ENCODE assay signal across 19 cellular contexts in genomic region chr10:100928039-100928438, GRCh38. TPM values are rescaled to one million over a fixed set of nuclear protein-coding genes. Genes with fewer than 3 reads are reported as not detected.
A peak's percentile ranks its signal among the peaks of the same experiment; 100 is the strongest.
DNase-seq lines count a peak whose midpoint lies in the region; ATAC-seq, FAIRE-seq and TF ChIP-seq lines count a peak whose summit lies in the region.
"Had no signal": no experiment of that assay in that cellular context is flagged by ENCODE, and none has a peak within 500 bp of the region (broad histone marks: within the 10 kb centered on the region; RNA-seq: fewer than 3 reads in every experiment).

No MANE protein-coding gene starts in this region.

- H3K9me3 Mint-ChIP-seq in GM23338 = no peaks in the 10 kb centered on the region
- H3K9me3 Mint-ChIP-seq: CD4-positive, alpha-beta memory T cell; H9 had no signal

- RAD21 ChIA-PET in GM12878 (lab: Charles Lee; ENCODE audit: unreplicated experiment) = no interaction called here

- 75% methylated on average over 1 of the region's 1 CpG for WGBS in GM12878 (ENCODE audit: insufficient coverage, insufficient replicate concordance, low lambda C conversion rate, missing lambda C conversion rate)

- CTCF ChIA-PET in GM12878 (lab: Yijun Ruan, JAX) = interaction anchor here (1.2 kb wide), 1 partner anchor 13 kb away, joined by 3 read pairs; no protein-coding TSS in a partner anchor

- intact Hi-C loops in GM12878 (cut with micrococcal nuclease; ENCODE audit: unreplicated experiment) = no loop called here

- TF ChIP-seq CTCF in cardiac muscle cell (IDR thresholded peaks at IDR 0.05; ENCODE audit: low read depth, low read length) (no peak), right atrium auricular region (IDR thresholded peaks at IDR 0.05) (no peak), GM23338 (conservative IDR thresholded peaks at IDR 0.05; ENCODE audit: low read depth in 2 of 2) (no peak), GM12878 (IDR thresholded peaks at IDR 0.05 in 2 of 3, conservative IDR thresholded peaks at IDR 0.05 in 1 of 3; ENCODE audit: control insufficient read depth in 2 of 3, extremely low read depth in 1 of 3, insufficient read depth in 1 of 3, low read depth in 3 of 3, low read length in 3 of 3) (no peak)

- H3K9me3 ChIP-seq in cardiac muscle cell (ENCODE audit: low read depth) (no peaks in the 10 kb centered on the region), right atrium auricular region (no peaks in the 10 kb centered on the region), GM12878 (replicated peaks; ENCODE audit: control insufficient read depth, insufficient read depth, low read length) (no peaks in the 10 kb centered on the region)

- POLR2A ChIA-PET in GM12878 (lab: Charles Lee) = interaction anchor here (0.7 kb wide), 1 partner anchor 1321 kb away, joined by 3 read pairs; no protein-coding TSS in a partner anchor

- H3K27ac Mint-ChIP-seq in GM23338 = peak overlapping the region; percentile 59
- H3K27ac Mint-ChIP-seq: H9 had no signal

- TF ChIP-seq EP300 in GM12878 (IDR thresholded peaks at IDR 0.05; ENCODE audit: borderline replicate concordance in 1 of 2, control insufficient read depth in 1 of 2, low read depth in 2 of 2, low read length in 2 of 2) = no peak

- H3K36me3 Mint-ChIP-seq in GM23338 (ENCODE audit: low read depth) = peaks cover 54% of the 10 kb centered on the region

- H4K20me1 ChIP-seq in GM23338 (replicated peaks; ENCODE audit: insufficient read depth) = 0 out of 2 replicates have a peak, but pooled peaks cover 5% of the 10 kb centered on the region
- no peaks in the 10 kb centered on the region for H4K20me1 ChIP-seq in GM12878 (ENCODE audit: control insufficient read depth, insufficient read depth)

- SMC1A ChIA-PET in GM12878 (lab: Charles Lee; ENCODE audit: uncharacterized antibody, unreplicated experiment) = interaction anchor here (0.9 to 1.3 kb wide), 2 partner anchors 22 to 34 kb away, joined by 3 read pairs; no protein-coding TSS in a partner anchor

- in situ Hi-C loops in GM12878 (cut with MboI) = no loop called here

- FAIRE-seq in G401.6 (lab: Jason Lieb, UNC) (peak; percentile 62), GM12878 (lab: Jason Lieb, UNC) (peak; percentile 35)
- FAIRE-seq: GM19239 had no signal

- ATAC-seq in GM23338 (no peak), GM12878 (no peak)
- ATAC-seq: HCT116 had no signal

- no peak for TF ChIP-seq POLR2A in GM12878 (IDR thresholded peaks at IDR 0.05; ENCODE audit: low read depth, low read length)

- H3K36me3 ChIP-seq in cardiac muscle cell (peaks cover 54% of the 10 kb centered on the region), right atrium auricular region (peaks cover 60% of the 10 kb centered on the region), GM23338 (ENCODE audit: insufficient read depth) (peaks cover 44% of the 10 kb centered on the region), GM12878 (ENCODE audit: control insufficient read depth in 2 of 2, insufficient read depth in 2 of 2, low read length in 1 of 2) (peaks cover 1 to 28% of the 10 kb centered on the region in 2 experiments; a peak in 3 of 4 replicates)

- no TSS peak for BruUV-seq in GM12878 (replicated peaks; lab: Mats Ljungman, UMichigan)

- DNase-seq in cardiac muscle cell (ENCODE audit: low read depth in 1 of 2, low spot score in 1 of 2) (peak in 1 of 2 donors; percentile 61), right atrium auricular region (ENCODE audit: low spot score) (no peak), GM23338 (ENCODE audit: low spot score) (no peak), GM12878 (ENCODE audit: low read depth, low spot score) (no peak), NCI-H524 (lab: John Stamatoyannopoulos, UW) (no peak)
- DNase-seq in activated CD4-positive, alpha-beta T cell treated with anti-CD3 and anti-CD28 coated beads for 48 hours = no peak
- no peak for DNase-seq in activated CD4-positive, alpha-beta T cell treated with anti-CD3 and anti-CD28 coated beads, Interleukin-2, amount 50 U/mL, for 48 hours
- DNase-seq: C1 segment of cervical spinal cord; Calu3; CD4-positive, alpha-beta memory T cell; COR-L47; DMS53; DMS79 treated with DMSO at 0.1 percent for 48 hours; GM23248; H9 had no signal

- H3K27ac ChIP-seq in cardiac muscle cell = peak overlapping the region; percentile 94
- H3K27ac ChIP-seq in right atrium auricular region = peak overlapping the region in 1 of 2 donors; percentile 41
- H3K27ac ChIP-seq in GM23338 (ENCODE audit: low read depth) = no peak overlapping the region
- H3K27ac ChIP-seq in GM12878 (ENCODE audit: control insufficient read depth, insufficient read depth) = no peak overlapping the region
- H3K27ac ChIP-seq: GM23248 had no signal

- H3K4me1 ChIP-seq in cardiac muscle cell (ENCODE audit: low read depth) (peaks cover 41% of the 10 kb centered on the region), right atrium auricular region (peaks cover 0 to 16% of the 10 kb centered on the region in 2 donors), GM23338 (ENCODE audit: insufficient read depth) (no peaks in the 10 kb centered on the region), GM12878 (ENCODE audit: control insufficient read depth, insufficient read depth, low read length) (no peaks in the 10 kb centered on the region)

- H3K9ac ChIP-seq in GM12878 (ENCODE audit: control insufficient read depth, insufficient read depth, low read length) = no peak overlapping the region
- H3K9ac ChIP-seq: GM23248 had no signal

- no peak overlapping the region for H3K4me3 ChIP-seq in cardiac muscle cell
- no peak overlapping the region for H3K4me3 ChIP-seq in right atrium auricular region
- no peak overlapping the region for H3K4me3 ChIP-seq in GM23338
- no peak overlapping the region for H3K4me3 ChIP-seq in GM12878
- H3K4me3 ChIP-seq: GM23248 had no signal

- no peaks in the 10 kb centered on the region for H3F3A ChIP-seq in GM23338 (replicated peaks; ENCODE audit: low read depth)

- H3K79me2 ChIP-seq in GM23338 (replicated peaks; ENCODE audit: insufficient read depth) = no peaks in the 10 kb centered on the region
- no peaks in the 10 kb centered on the region for H3K79me2 ChIP-seq in GM12878 (ENCODE audit: control insufficient read depth, insufficient read depth, low read length)

- H2AFZ ChIP-seq in GM23338 (no peak overlapping the region), GM12878 (ENCODE audit: control insufficient read depth, low read depth, low read length) (no peak overlapping the region)
- H2AFZ ChIP-seq: GM23248 had no signal

- no peak for TF ChIP-seq RAD21 in GM12878 (IDR thresholded peaks at IDR 0.05; ENCODE audit: insufficient read depth, low read depth, low read length)

- H3K27me3 ChIP-seq in cardiac muscle cell (no peaks in the 10 kb centered on the region), right atrium auricular region (no peaks in the 10 kb centered on the region), GM23338 (ENCODE audit: insufficient read depth) (no peaks in the 10 kb centered on the region), GM12878 (replicated peaks in 1 of 2; ENCODE audit: control insufficient read depth in 2 of 2, insufficient read depth in 2 of 2, low read length in 1 of 2) (no peaks in the 10 kb centered on the region)

- H3K4me1 Mint-ChIP-seq in GM23338 = peaks cover 5% of the 10 kb centered on the region; the same call in 2 of the 3 replicates
- H3K4me1 Mint-ChIP-seq: H9 had no signal

- no peak overlapping the region for H3K4me3 Mint-ChIP-seq in GM23338
- H3K4me3 Mint-ChIP-seq: CD4-positive, alpha-beta memory T cell; H9 had no signal

- no peaks in the 10 kb centered on the region for H3K9me2 ChIP-seq in GM23338 (ENCODE audit: insufficient read depth)

- H3K4me2 ChIP-seq in GM23338 (no peak overlapping the region), GM12878 (ENCODE audit: control insufficient read depth, insufficient read depth) (no peak overlapping the region)

- H3K27me3 Mint-ChIP-seq in GM23338 (ENCODE audit: insufficient read depth, low read depth, poor library complexity) = no peaks in the 10 kb centered on the region
- H3K27me3 Mint-ChIP-seq: CD4-positive, alpha-beta memory T cell had no signal

RNA-seq across cellular contexts. Expression of gene SLF2, which starts 15.3 kb away (rescaled TPM):
- 29.8 and 37.8 TPM in 2 replicates for total RNA-seq in cardiac muscle cell
- 33.7 and 36.6 TPM in 2 replicates for polyA plus RNA-seq in cardiac muscle cell
- total RNA-seq in right atrium auricular region = 10 to 100 TPM; 11.5 to 12.3 TPM
- total RNA-seq in GM23338 (2014; rRNA removed; shearing (Covaris generic)) = 12.1 and 22.1 TPM in 2 replicates
- 11.3 and 13.6 TPM in 2 replicates for polyA plus RNA-seq in GM23338 (2016; fragmentation: Nextera tagmentation; extraction: Ambion mirVana)
- 160 and 169 TPM in 2 replicates for total RNA-seq in GM12878 (2013; cell fraction: nucleolus; rRNA removed)
- total RNA-seq in GM12878 (2014; rRNA removed) = 17.8 and 20.1 TPM in 2 replicates
- total RNA-seq in GM12878 (2014; rRNA removed; fragmentation: Illumina TruSeq; extraction: Trizol) = 25.2 and 26.3 TPM in 2 replicates
- total RNA-seq in GM12878 (2021) = 14.9 and 19.6 TPM in 2 replicates
- 5.7 TPM for polyA plus RNA-seq in GM12878 (2011; ENCODE audit: low read depth)
- 18.1 and 26.7 TPM in 2 replicates for polyA plus RNA-seq in GM12878 (2011; rRNA removed)
- 9.4 and 9.6 TPM in 2 replicates for polyA plus RNA-seq in GM12878 (2011; cell fraction: cytosol; rRNA removed)
- polyA plus RNA-seq in GM12878 (2011; cell fraction: nucleus; rRNA removed) = 21.0 and 24.1 TPM in 2 replicates
- 10.3 and 12.5 TPM in 2 replicates for polyA plus RNA-seq in GM12878 (2012)
- polyA plus RNA-seq in GM12878 (2014; fragmentation: Illumina TruSeq; extraction: Trizol) = 17.0 and 22.9 TPM in 2 replicates
- 1 to 10 TPM; 3.0 to 3.1 TPM for polyA plus RNA-seq in GM12878 (2014; fragmentation: Nextera tagmentation; extraction: Ambion mirVana)
- 12.8 and 13.1 TPM in 2 replicates for polyA plus RNA-seq in GM12878 (2014; rRNA removed)
- polyA plus RNA-seq in GM12878 (2016; fragmentation: Nextera tagmentation; extraction: Ambion mirVana) = 10 to 100 TPM; 21.3 to 22.0 TPM
- polyA minus RNA-seq in GM12878 (2011; rRNA and poly(A)+ RNA removed) = 20.8 and 21.3 TPM in 2 replicates
- 11.4 and 15.2 TPM in 2 replicates for polyA minus RNA-seq in GM12878 (2011; cell fraction: cytosol; rRNA and poly(A)+ RNA removed)
- 58.8 and 97.6 TPM in 2 replicates for polyA minus RNA-seq in GM12878 (2011; cell fraction: nucleus; rRNA and poly(A)+ RNA removed)

RNA-seq across cellular contexts. Expression of gene SEMA4G, which starts 41.3 kb away (rescaled TPM):
- total RNA-seq in cardiac muscle cell (8.1 and 18.1 TPM in 2 replicates), right atrium auricular region (1 to 10 TPM; 3.4 to 4.0 TPM), GM12878 (2014; rRNA removed) (0.05 TPM in 1 of 2 replicates, not detected in the other), GM12878 (2014; rRNA removed; fragmentation: Illumina TruSeq; extraction: Trizol) (not detected in 2 replicates), GM12878 (2021) (0.19 and 0.23 TPM in 2 replicates)
- polyA plus RNA-seq in cardiac muscle cell (7.0 and 10.6 TPM in 2 replicates), GM23338 (2016; fragmentation: Nextera tagmentation; extraction: Ambion mirVana) (5.3 and 6.3 TPM in 2 replicates), GM12878 (2011; rRNA removed) (0.91 and 2.3 TPM in 2 replicates), GM12878 (2014; fragmentation: Illumina TruSeq; extraction: Trizol) (0.25 and 0.62 TPM in 2 replicates), GM12878 (2014; fragmentation: Nextera tagmentation; extraction: Ambion mirVana) (not detected), GM12878 (2014; rRNA removed) (0.09 and 0.22 TPM in 2 replicates), GM12878 (2016; fragmentation: Nextera tagmentation; extraction: Ambion mirVana) (under 1 TPM; 0.63 to 0.88 TPM)
- 7.3 and 8.5 TPM in 2 replicates for total RNA-seq in GM23338 (2014; rRNA removed; shearing (Covaris generic))
- 2.6 and 4.3 TPM in 2 replicates for total RNA-seq in GM12878 (2013; cell fraction: nucleolus; rRNA removed)
- 6.5 TPM for polyA plus RNA-seq in GM12878 (2011; ENCODE audit: low read depth)
- 2.0 and 2.7 TPM in 2 replicates for polyA plus RNA-seq in GM12878 (2011; cell fraction: cytosol; rRNA removed)
- polyA plus RNA-seq in GM12878 (2011; cell fraction: nucleus; rRNA removed) = 4.8 and 8.4 TPM in 2 replicates
- polyA plus RNA-seq in GM12878 (2012) = 2.2 and 2.3 TPM in 2 replicates
- 2.1 and 2.2 TPM in 2 replicates for polyA minus RNA-seq in GM12878 (2011; rRNA and poly(A)+ RNA removed)
- 0.42 and 0.67 TPM in 2 replicates for polyA minus RNA-seq in GM12878 (2011; cell fraction: cytosol; rRNA and poly(A)+ RNA removed)
- polyA minus RNA-seq in GM12878 (2011; cell fraction: nucleus; rRNA and poly(A)+ RNA removed) = 0.60 and 1.9 TPM in 2 replicates
- total RNA-seq: A172 had no signal

RNA-seq across cellular contexts. Expression of gene MRPL43, which starts 59.3 kb away (rescaled TPM):
- total RNA-seq in cardiac muscle cell (91.8 and 114 TPM in 2 replicates), right atrium auricular region (10 to 100 TPM; 60.1 to 88.4 TPM), GM12878 (2014; rRNA removed) (74.8 and 84.7 TPM in 2 replicates), GM12878 (2014; rRNA removed; fragmentation: Illumina TruSeq; extraction: Trizol) (34.3 and 40.1 TPM in 2 replicates), GM12878 (2021) (58.6 and 65.5 TPM in 2 replicates)
- polyA plus RNA-seq in cardiac muscle cell (128 and 131 TPM in 2 replicates), GM23338 (2016; fragmentation: Nextera tagmentation; extraction: Ambion mirVana) (124 and 126 TPM in 2 replicates), GM12878 (2011; rRNA removed) (39.3 and 64.7 TPM in 2 replicates), GM12878 (2014; fragmentation: Illumina TruSeq; extraction: Trizol) (15.9 and 24.8 TPM in 2 replicates), GM12878 (2014; fragmentation: Nextera tagmentation; extraction: Ambion mirVana) (10 to 100 TPM; 16.6 to 24.2 TPM), GM12878 (2014; rRNA removed) (102 and 115 TPM in 2 replicates), GM12878 (2016; fragmentation: Nextera tagmentation; extraction: Ambion mirVana) (100 to 1,000 TPM; 101 to 108 TPM)
- 60.4 and 76.9 TPM in 2 replicates for total RNA-seq in GM23338 (2014; rRNA removed; shearing (Covaris generic))
- 30.3 and 37.0 TPM in 2 replicates for total RNA-seq in GM12878 (2013; cell fraction: nucleolus; rRNA removed)
- polyA plus RNA-seq in GM12878 (2011; ENCODE audit: low read depth) = 30.0 TPM
- 79.2 and 143 TPM in 2 replicates for polyA plus RNA-seq in GM12878 (2011; cell fraction: cytosol; rRNA removed)
- 106 and 124 TPM in 2 replicates for polyA plus RNA-seq in GM12878 (2011; cell fraction: nucleus; rRNA removed)
- 67.6 and 72.0 TPM in 2 replicates for polyA plus RNA-seq in GM12878 (2012)
- 25.1 and 42.2 TPM in 2 replicates for polyA minus RNA-seq in GM12878 (2011; rRNA and poly(A)+ RNA removed)
- polyA minus RNA-seq in GM12878 (2011; cell fraction: cytosol; rRNA and poly(A)+ RNA removed) = 20.7 and 27.8 TPM in 2 replicates
- 30.9 and 40.5 TPM in 2 replicates for polyA minus RNA-seq in GM12878 (2011; cell fraction: nucleus; rRNA and poly(A)+ RNA removed)

RNA-seq across cellular contexts. Expression of gene TWNK, which starts 59.3 kb away (rescaled TPM):
- total RNA-seq in cardiac muscle cell = 6.1 and 7.6 TPM in 2 replicates
- polyA plus RNA-seq in cardiac muscle cell = 6.9 and 12.3 TPM in 2 replicates
- 1 to 10 TPM; 5.5 to 7.1 TPM for total RNA-seq in right atrium auricular region
- 24.5 and 29.4 TPM in 2 replicates for total RNA-seq in GM23338 (2014; rRNA removed; shearing (Covaris generic))
- 11.4 and 12.2 TPM in 2 replicates for polyA plus RNA-seq in GM23338 (2016; fragmentation: Nextera tagmentation; extraction: Ambion mirVana)
- total RNA-seq in GM12878 (2013; cell fraction: nucleolus; rRNA removed) = 9.5 and 10.3 TPM in 2 replicates
- total RNA-seq in GM12878 (2014; rRNA removed) = 19.3 and 20.4 TPM in 2 replicates
- 14.0 and 17.2 TPM in 2 replicates for total RNA-seq in GM12878 (2014; rRNA removed; fragmentation: Illumina TruSeq; extraction: Trizol)
- 19.5 and 23.0 TPM in 2 replicates for total RNA-seq in GM12878 (2021)
- polyA plus RNA-seq in GM12878 (2011; ENCODE audit: low read depth) = 12.9 TPM
- polyA plus RNA-seq in GM12878 (2011; rRNA removed) = 13.7 and 16.9 TPM in 2 replicates
- polyA plus RNA-seq in GM12878 (2011; cell fraction: cytosol; rRNA removed) = 17.4 and 18.4 TPM in 2 replicates
- 15.9 and 18.3 TPM in 2 replicates for polyA plus RNA-seq in GM12878 (2011; cell fraction: nucleus; rRNA removed)
- 13.3 and 19.0 TPM in 2 replicates for polyA plus RNA-seq in GM12878 (2012)
- 32.4 and 32.8 TPM in 2 replicates for polyA plus RNA-seq in GM12878 (2014; fragmentation: Illumina TruSeq; extraction: Trizol)
- polyA plus RNA-seq in GM12878 (2014; fragmentation: Nextera tagmentation; extraction: Ambion mirVana) = 10 to 100 TPM; 13.6 to 19.0 TPM
- 19.3 and 22.3 TPM in 2 replicates for polyA plus RNA-seq in GM12878 (2014; rRNA removed)
- polyA plus RNA-seq in GM12878 (2016; fragmentation: Nextera tagmentation; extraction: Ambion mirVana) = 10 to 100 TPM; 14.4 to 16.6 TPM
- polyA minus RNA-seq in GM12878 (2011; rRNA and poly(A)+ RNA removed) = 17.1 and 19.5 TPM in 2 replicates
- polyA minus RNA-seq in GM12878 (2011; cell fraction: cytosol; rRNA and poly(A)+ RNA removed) = 3.1 and 7.5 TPM in 2 replicates
- 5.9 and 12.2 TPM in 2 replicates for polyA minus RNA-seq in GM12878 (2011; cell fraction: nucleus; rRNA and poly(A)+ RNA removed)
